26 cellular contexts compared by ENCODE assay signal in genomic region chr19:19165396-19165795, GRCh38. TPM values are rescaled to one million over a fixed set of nuclear protein-coding genes. Genes with fewer than 3 reads are reported as not detected.
"Had no signal": no experiment of that assay in that cellular context is flagged by ENCODE, and none has a peak within 500 bp of the region (broad histone marks: within the 10 kb centered on the region; RNA-seq: fewer than 3 reads in every experiment).

No MANE protein-coding gene starts in this region.

- ATAC-seq: SK-N-SH treated with all-trans-retinoic acid at 6 μM for 48 hours had no signal

- H3K27ac Mint-ChIP-seq: activated CD4-positive, alpha-beta memory T cell treated with anti-CD3 and anti-CD28 coated beads, Interleukin-2, amount 10 ng/mL, durations not matched to agents 7 days and 5 days; activated naive CD4-positive, alpha-beta T cell treated with anti-CD3 and anti-CD28 coated beads, Interleukin-2, amount 10 ng/mL, durations not matched to agents 7 days and 5 days; activated naive CD8-positive, alpha-beta T cell treated with anti-CD3 and anti-CD28 coated beads for 36 hours; activated T-helper 2 cell treated with anti-CD3 and anti-CD28 coated beads, Interferon-gamma antibody, Interleukin-2, Interleukin-4, amounts not matched to agents 10 μg/mL and 5 μg/mL and 100 μg/mL, durations not matched to agents 14 hours and 24 hours and 36 hours had no signal

- H3K27me3 ChIP-seq: brain microvascular endothelial cell, SJSA1 had no signal

- H3K9me3 ChIP-seq: SJSA1 had no signal

- H3K4me1 ChIP-seq: SJSA1 had no signal

- H3K36me3 ChIP-seq: brain microvascular endothelial cell, cardiac muscle cell, SJSA1 had no signal

- H3K36me3 Mint-ChIP-seq: activated naive CD4-positive, alpha-beta T cell treated with anti-CD3 and anti-CD28 coated beads, Interleukin-2, amount 10 ng/mL, durations not matched to agents 7 days and 5 days had no signal

- H3K27ac ChIP-seq: brain microvascular endothelial cell, cardiac muscle cell, SJSA1, VCaP had no signal

- H3K4me3 Mint-ChIP-seq: activated CD4-positive, alpha-beta memory T cell treated with anti-CD3 and anti-CD28 coated beads, Interleukin-2, amount 10 ng/mL, durations not matched to agents 7 days and 5 days; activated naive CD4-positive, alpha-beta T cell treated with anti-CD3 and anti-CD28 coated beads, Interleukin-2, amount 10 ng/mL, durations not matched to agents 7 days and 5 days; activated naive CD8-positive, alpha-beta T cell treated with anti-CD3 and anti-CD28 coated beads for 36 hours had no signal

- DNase-seq: activated CD4-positive, alpha-beta memory T cell treated with anti-CD3 and anti-CD28 coated beads, Interleukin-2, amount 10 ng/mL, durations not matched to agents 7 days and 5 days; activated CD4-positive, alpha-beta T cell treated with anti-CD3 and anti-CD28 coated beads, Interleukin-2, amount 50 U/mL, for 1 hour; activated CD4-positive, CD25-positive, alpha-beta regulatory T cell; activated gamma-delta T cell treated with Interleukin-2 at 50 U/mL for 16 hours; activated naive CD4-positive, alpha-beta T cell treated with anti-CD3 and anti-CD28 coated beads, Interleukin-2, amount 10 ng/mL, durations not matched to agents 7 days and 5 days; activated naive CD8-positive, alpha-beta T cell treated with anti-CD3 and anti-CD28 coated beads for 36 hours; activated T-cell treated with anti-CD3 and anti-CD28 coated beads for 4 hours; activated T-cell treated with anti-CD3 and anti-CD28 coated beads, Interleukin-2, amount 50 U/mL, for 48 hours; brain microvascular endothelial cell; cerebellar nuclear complex; NCI-H1092; NCI-H1417; NCI-H1694 treated with DMSO at 0.1 percent for 48 hours; NCI-H2029 treated with DMSO at 0.1 percent for 48 hours; NCI-H345; NCI-H510A; NCI-H526 treated with DMSO at 0.1 percent for 48 hours; NCI-H82; SHP77 had no signal

- FAIRE-seq: colon, RCC 7860 had no signal

- H3K27me3 Mint-ChIP-seq: activated CD4-positive, alpha-beta memory T cell treated with anti-CD3 and anti-CD28 coated beads, Interleukin-2, amount 10 ng/mL, durations not matched to agents 7 days and 5 days; activated naive CD8-positive, alpha-beta T cell treated with anti-CD3 and anti-CD28 coated beads for 36 hours had no signal

- H3K9me3 Mint-ChIP-seq: activated CD4-positive, alpha-beta memory T cell treated with anti-CD3 and anti-CD28 coated beads, Interleukin-2, amount 10 ng/mL, durations not matched to agents 7 days and 5 days; activated naive CD4-positive, alpha-beta T cell treated with anti-CD3 and anti-CD28 coated beads, Interleukin-2, amount 10 ng/mL, durations not matched to agents 7 days and 5 days; activated naive CD8-positive, alpha-beta T cell treated with anti-CD3 and anti-CD28 coated beads for 36 hours; activated T-helper 2 cell treated with anti-CD3 and anti-CD28 coated beads, Interferon-gamma antibody, Interleukin-2, Interleukin-4, amounts not matched to agents 10 μg/mL and 5 μg/mL and 100 μg/mL, durations not matched to agents 14 hours and 24 hours and 36 hours had no signal

- H3K4me3 ChIP-seq: cardiac muscle cell, SJSA1 had no signal

RNA-seq across cellular contexts. Expression of gene MEF2B, which starts 4.7 kb away (rescaled TPM):
- total RNA-seq: cardiac muscle cell had no signal
